In genomic region chr7:148699772-148700629, GRCh38 we compare ENCODE assay signal across 8 cellular contexts. TPM values are rescaled to one million over a fixed set of nuclear protein-coding genes. Genes with fewer than 3 reads are reported as not detected.
A peak's percentile ranks its signal among the peaks of the same experiment; 100 is the strongest.
DNase-seq lines count a peak whose midpoint lies in the region; ATAC-seq and TF ChIP-seq lines count a peak whose summit lies in the region.

No MANE protein-coding gene starts in this region.

- TF ChIP-seq CTCF in fibroblast of mammary gland (conservative IDR thresholded peaks at IDR 0.05; ENCODE audit: control insufficient read depth, insufficient read depth, low read depth, low read length): no peak
- TF ChIP-seq CTCF in osteoblast (IDR thresholded peaks at IDR 0.05; ENCODE audit: extremely low read depth, low read depth, low read length): no peak

- H3K4me3 Mint-ChIP-seq in T-helper 1 cell treated with Interleukin-12 subunit alpha and Interleukin-12 subunit beta and Interleukin-4 antibody, amounts not matched to agents 30 μg/mL and 1 μg/mL, for 36 hours: peak overlapping the region; percentile 93

- H3K4me1 Mint-ChIP-seq in T-helper 1 cell treated with Interleukin-12 subunit alpha and Interleukin-12 subunit beta and Interleukin-4 antibody, amounts not matched to agents 30 μg/mL and 1 μg/mL, for 36 hours (ENCODE audit: low read depth): peaks cover 46% of the 10 kb centered on the region

- peaks cover 7% of the 10 kb centered on the region for H3K36me3 Mint-ChIP-seq in T-helper 1 cell treated with Interleukin-12 subunit alpha and Interleukin-12 subunit beta and Interleukin-4 antibody, amounts not matched to agents 30 μg/mL and 1 μg/mL, for 36 hours (ENCODE audit: low read depth)

- H3K27ac ChIP-seq in BLaER1 treated with 17β-estradiol and CSF1 and Interleukin-3, amounts not matched to agents 10 nM and 100 nM: peak overlapping the region; percentile 97 to 100 (median 99)
- peak overlapping the region; percentile 70 for H3K27ac ChIP-seq in osteoblast (ENCODE audit: low read depth, low read length)

- peak overlapping the region; percentile 92 for H3K27ac Mint-ChIP-seq in T-helper 1 cell treated with Interleukin-12 subunit alpha and Interleukin-12 subunit beta and Interleukin-4 antibody, amounts not matched to agents 30 μg/mL and 1 μg/mL, for 36 hours

- H3K4me3 ChIP-seq in BLaER1 treated with 17β-estradiol and CSF1 and Interleukin-3, amounts not matched to agents 10 nM and 100 nM: peak overlapping the region; percentile 84 to 97 (median 91)
- peak overlapping the region; percentile 78 for H3K4me3 ChIP-seq in fibroblast of mammary gland (ENCODE audit: control insufficient read depth, low read depth, low read length)
- H3K4me3 ChIP-seq in osteoblast (ENCODE audit: insufficient read depth, low read length): peak overlapping the region; percentile 74

- no peaks in the 10 kb centered on the region for H3K9me3 Mint-ChIP-seq in T-helper 1 cell treated with Interleukin-12 subunit alpha and Interleukin-12 subunit beta and Interleukin-4 antibody, amounts not matched to agents 30 μg/mL and 1 μg/mL, for 36 hours

- peaks cover 46 to 67% (median 58%) of the 10 kb centered on the region in 10 experiments for H3K4me1 ChIP-seq in BLaER1 treated with 17β-estradiol and CSF1 and Interleukin-3, amounts not matched to agents 10 nM and 100 nM
- peaks cover 28% of the 10 kb centered on the region for H3K4me1 ChIP-seq in osteoblast (ENCODE audit: insufficient read depth, low read length)

- peak; percentile 25 for ATAC-seq in GM19025 (IDR thresholded peaks at IDR 0.05; ENCODE audit: low read depth, unreplicated experiment)
- ATAC-seq in HG03460 (IDR thresholded peaks at IDR 0.05; ENCODE audit: unreplicated experiment): peak; percentile 26

- peak overlapping the region; percentile 97 to 100 (median 99) for H3K9ac ChIP-seq in BLaER1 treated with 17β-estradiol and CSF1 and Interleukin-3, amounts not matched to agents 10 nM and 100 nM

- H3K27me3 ChIP-seq in BLaER1 treated with 17β-estradiol and CSF1 and Interleukin-3, amounts not matched to agents 10 nM and 100 nM: no peaks in the 10 kb centered on the region
- no peaks in the 10 kb centered on the region for H3K27me3 ChIP-seq in osteoblast (ENCODE audit: insufficient read depth, low read length)

- H3K9me3 ChIP-seq in BLaER1 treated with 17β-estradiol and CSF1 and Interleukin-3, amounts not matched to agents 10 nM and 100 nM (replicated peaks in 1 of 11): no peaks in the 10 kb centered on the region
- H3K9me3 ChIP-seq in osteoblast (ENCODE audit: low read depth, low read length): no peaks in the 10 kb centered on the region

- peak overlapping the region; percentile 82 to 97 (median 90) for H3K4me2 ChIP-seq in BLaER1 treated with 17β-estradiol and CSF1 and Interleukin-3, amounts not matched to agents 10 nM and 100 nM
- peak overlapping the region; percentile 84 for H3K4me2 ChIP-seq in osteoblast (ENCODE audit: insufficient read depth, low read length)

- H3K79me2 ChIP-seq in osteoblast (ENCODE audit: insufficient read depth, low read length): peaks cover 53% of the 10 kb centered on the region

- H3K27me3 Mint-ChIP-seq in T-helper 1 cell treated with Interleukin-12 subunit alpha and Interleukin-12 subunit beta and Interleukin-4 antibody, amounts not matched to agents 30 μg/mL and 1 μg/mL, for 36 hours (ENCODE audit: low read depth): no peaks in the 10 kb centered on the region

- peaks cover 46 to 60% (median 49%) of the 10 kb centered on the region in 11 experiments for H4K20me1 ChIP-seq in BLaER1 treated with 17β-estradiol and CSF1 and Interleukin-3, amounts not matched to agents 10 nM and 100 nM
- H4K20me1 ChIP-seq in osteoblast (ENCODE audit: insufficient read depth, low read length): peaks cover 50% of the 10 kb centered on the region

- H3K36me3 ChIP-seq in BLaER1 treated with 17β-estradiol and CSF1 and Interleukin-3, amounts not matched to agents 10 nM and 100 nM: no peaks in the 10 kb centered on the region
- no peaks in the 10 kb centered on the region for H3K36me3 ChIP-seq in osteoblast (ENCODE audit: insufficient read depth, low read length)

- peak; percentile 48 for DNase-seq in fibroblast of mammary gland (ENCODE audit: low read depth)
- peak; percentile 84 for DNase-seq in osteoblast (ENCODE audit: insufficient read length, low spot score, missing footprints)
- DNase-seq in COLO829 (ENCODE audit: low spot score): no peak
- DNase-seq in occipital lobe (lab: John Stamatoyannopoulos, UW): no peak

- H2AFZ ChIP-seq in osteoblast (ENCODE audit: low read length): no peak overlapping the region

RNA-seq across cellular contexts. Expression of gene CUL1, which starts 1.3 kb away (rescaled TPM):
- total RNA-seq in osteoblast: 39.8 and 43.0 TPM in 2 replicates
- total RNA-seq in occipital lobe: 60.2 TPM

Comparison
In these comparisons a context has a peak if more than half of its experiments do, and no peak if none do; other contexts are left out.
1. DNase-seq: peak in fibroblast of mammary gland (single experiment) and osteoblast (single experiment); none in COLO829 (single experiment) and occipital lobe (single experiment).
2. Peak in every context shown above with its lines, with median percentiles within 50 percentile points of each other: H3K4me3 ChIP-seq.